In genomic region chr7:44065431-44066110, GRCh38 we compare ENCODE assay signal across 8 cellular contexts. TPM values are rescaled to one million over a fixed set of nuclear protein-coding genes. Genes with fewer than 3 reads are reported as not detected.
DNase-seq lines count a peak whose midpoint lies in the region; ATAC-seq and TF ChIP-seq lines count a peak whose summit lies in the region.

PGAM2 (minus strand) TSS chr7:44065567; CDS start chr7:44065529, 38 bp downstream.

- peak within 1 kb of the TSS in 3 of 4 donors; percentile 16 to 82 (median 63) for H3K4me3 Mint-ChIP-seq in IgD-negative memory B cell
- no peak within 1 kb of the TSS for H3K4me3 Mint-ChIP-seq in activated naive CD8-positive, alpha-beta T cell treated with anti-CD3 and anti-CD28 coated beads, Interleukin-2, amount 10 ng/mL, durations not matched to agents 7 days and 5 days

- H3K9me3 Mint-ChIP-seq in IgD-negative memory B cell, result no peaks in the 10 kb centered on the region
- no peaks in the 10 kb centered on the region for H3K9me3 Mint-ChIP-seq in activated naive CD8-positive, alpha-beta T cell treated with anti-CD3 and anti-CD28 coated beads, Interleukin-2, amount 10 ng/mL, durations not matched to agents 7 days and 5 days

- no peaks in the 10 kb centered on the region for H3K36me3 ChIP-seq in uterus

- H3K4me3 ChIP-seq in uterus, result no peak within 1 kb of the TSS

- DNase-seq in activated naive CD8-positive, alpha-beta T cell treated with anti-CD3 and anti-CD28 coated beads, Interleukin-2, amount 10 ng/mL, durations not matched to agents 7 days and 5 days, result peak; percentile 36
- DNase-seq in left lobe of liver (ENCODE audit: low spot score) (no peak), uterus (no peak)

- peaks cover 16 to 39% (median 38%) of the 10 kb centered on the region in 3 donors for H3K4me1 Mint-ChIP-seq in IgD-negative memory B cell
- H3K4me1 Mint-ChIP-seq in activated naive CD8-positive, alpha-beta T cell treated with anti-CD3 and anti-CD28 coated beads, Interleukin-2, amount 10 ng/mL, durations not matched to agents 7 days and 5 days, result peaks cover 7% of the 10 kb centered on the region

- no peaks in the 10 kb centered on the region for H3K27me3 Mint-ChIP-seq in IgD-negative memory B cell
- no peaks in the 10 kb centered on the region for H3K27me3 Mint-ChIP-seq in activated naive CD8-positive, alpha-beta T cell treated with anti-CD3 and anti-CD28 coated beads, Interleukin-2, amount 10 ng/mL, durations not matched to agents 7 days and 5 days

- TF ChIP-seq POLR2A in uterus (IDR thresholded peaks at IDR 0.05), result no peak

- H3K4me1 ChIP-seq in uterus, result peaks cover 0 to 9% of the 10 kb centered on the region in 2 donors

- ATAC-seq in activated naive CD8-positive, alpha-beta T cell treated with anti-CD3 and anti-CD28 coated beads, Interleukin-2, amount 10 ng/mL, durations not matched to agents 7 days and 5 days (ENCODE audit: low read depth), result peak; percentile 44
- ATAC-seq in left lobe of liver (peak; percentile 7), HG02623 (IDR thresholded peaks at IDR 0.05; ENCODE audit: unreplicated experiment) (no peak), GM19035 (IDR thresholded peaks at IDR 0.05; ENCODE audit: unreplicated experiment) (no peak), GM18511 (IDR thresholded peaks at IDR 0.05; ENCODE audit: unreplicated experiment) (no peak)

- no peaks in the 10 kb centered on the region for H3K9me3 ChIP-seq in uterus

- no peaks in the 10 kb centered on the region for H3K36me3 Mint-ChIP-seq in IgD-negative memory B cell
- H3K36me3 Mint-ChIP-seq in activated naive CD8-positive, alpha-beta T cell treated with anti-CD3 and anti-CD28 coated beads, Interleukin-2, amount 10 ng/mL, durations not matched to agents 7 days and 5 days, result peaks cover 7% of the 10 kb centered on the region

- no peaks in the 10 kb centered on the region for H3K27me3 ChIP-seq in uterus

- peak within 1 kb of the TSS; percentile 53 to 82 (median 79) for H3K27ac Mint-ChIP-seq in IgD-negative memory B cell
- no peak within 1 kb of the TSS for H3K27ac Mint-ChIP-seq in activated naive CD8-positive, alpha-beta T cell treated with anti-CD3 and anti-CD28 coated beads, Interleukin-2, amount 10 ng/mL, durations not matched to agents 7 days and 5 days

- H3K27ac ChIP-seq in 22Rv1, result peak within 1 kb of the TSS; percentile 80
- H3K27ac ChIP-seq in uterus, result no peak within 1 kb of the TSS

- TF ChIP-seq CTCF in 22Rv1 (IDR thresholded peaks at IDR 0.05), result no peak
- TF ChIP-seq CTCF in uterus (IDR thresholded peaks at IDR 0.05), result no peak

- intact Hi-C loops in uterus (cut with DNase I; ENCODE audit: low total_unique reads), result no loop called here

- POLR2A ChIA-PET in activated naive CD8-positive, alpha-beta T cell treated with anti-CD3 and anti-CD28 coated beads, Interleukin-2, amount 10 ng/mL, durations not matched to agents 7 days and 5 days (lab: Charles Lee), result interaction anchor here (1.4 to 3.6 kb wide), 5 partner anchors 9 to 135 kb away, joined by 3 to 22 read pairs (median 4); partner anchors contain the start of genes DBNL and YKT6

RNA-seq across cellular contexts. Expression of gene PGAM2, which starts in this region (rescaled TPM):
- polyA plus RNA-seq in IgD-negative memory B cell, result not detected
- 1 to 10 TPM in 1 of 2 experiments, under 1 TPM in 1; 0.74 to 2.1 TPM for total RNA-seq in activated naive CD8-positive, alpha-beta T cell treated with anti-CD3 and anti-CD28 coated beads, Interleukin-2, amount 10 ng/mL, durations not matched to agents 7 days and 5 days
- total RNA-seq in left lobe of liver, result not detected
- total RNA-seq in uterus, result 1 to 10 TPM in 1 of 4 donors, under 1 TPM in 1, not detected in 2; 0.76 to 1.4 TPM

Comparison
In these comparisons a context has a peak if more than half of its experiments do, and no peak if none do; other contexts are left out.
1. Peak in ATAC-seq in left lobe of liver; RNA of the gene not detected or under 1 TPM.